In genomic region chr1:233707153-233707905, GRCh38 we compare ENCODE assay signal across 1 cellular context.
TF ChIP-seq lines count a peak whose summit lies in the region.

No MANE protein-coding gene starts in this region.

TF ChIP-seq in K562, 482 proteins besides CTCF, POLR2A, EP300 and RAD21 (continued from another document and continues in another):
- TF ChIP-seq, protein P1, sequence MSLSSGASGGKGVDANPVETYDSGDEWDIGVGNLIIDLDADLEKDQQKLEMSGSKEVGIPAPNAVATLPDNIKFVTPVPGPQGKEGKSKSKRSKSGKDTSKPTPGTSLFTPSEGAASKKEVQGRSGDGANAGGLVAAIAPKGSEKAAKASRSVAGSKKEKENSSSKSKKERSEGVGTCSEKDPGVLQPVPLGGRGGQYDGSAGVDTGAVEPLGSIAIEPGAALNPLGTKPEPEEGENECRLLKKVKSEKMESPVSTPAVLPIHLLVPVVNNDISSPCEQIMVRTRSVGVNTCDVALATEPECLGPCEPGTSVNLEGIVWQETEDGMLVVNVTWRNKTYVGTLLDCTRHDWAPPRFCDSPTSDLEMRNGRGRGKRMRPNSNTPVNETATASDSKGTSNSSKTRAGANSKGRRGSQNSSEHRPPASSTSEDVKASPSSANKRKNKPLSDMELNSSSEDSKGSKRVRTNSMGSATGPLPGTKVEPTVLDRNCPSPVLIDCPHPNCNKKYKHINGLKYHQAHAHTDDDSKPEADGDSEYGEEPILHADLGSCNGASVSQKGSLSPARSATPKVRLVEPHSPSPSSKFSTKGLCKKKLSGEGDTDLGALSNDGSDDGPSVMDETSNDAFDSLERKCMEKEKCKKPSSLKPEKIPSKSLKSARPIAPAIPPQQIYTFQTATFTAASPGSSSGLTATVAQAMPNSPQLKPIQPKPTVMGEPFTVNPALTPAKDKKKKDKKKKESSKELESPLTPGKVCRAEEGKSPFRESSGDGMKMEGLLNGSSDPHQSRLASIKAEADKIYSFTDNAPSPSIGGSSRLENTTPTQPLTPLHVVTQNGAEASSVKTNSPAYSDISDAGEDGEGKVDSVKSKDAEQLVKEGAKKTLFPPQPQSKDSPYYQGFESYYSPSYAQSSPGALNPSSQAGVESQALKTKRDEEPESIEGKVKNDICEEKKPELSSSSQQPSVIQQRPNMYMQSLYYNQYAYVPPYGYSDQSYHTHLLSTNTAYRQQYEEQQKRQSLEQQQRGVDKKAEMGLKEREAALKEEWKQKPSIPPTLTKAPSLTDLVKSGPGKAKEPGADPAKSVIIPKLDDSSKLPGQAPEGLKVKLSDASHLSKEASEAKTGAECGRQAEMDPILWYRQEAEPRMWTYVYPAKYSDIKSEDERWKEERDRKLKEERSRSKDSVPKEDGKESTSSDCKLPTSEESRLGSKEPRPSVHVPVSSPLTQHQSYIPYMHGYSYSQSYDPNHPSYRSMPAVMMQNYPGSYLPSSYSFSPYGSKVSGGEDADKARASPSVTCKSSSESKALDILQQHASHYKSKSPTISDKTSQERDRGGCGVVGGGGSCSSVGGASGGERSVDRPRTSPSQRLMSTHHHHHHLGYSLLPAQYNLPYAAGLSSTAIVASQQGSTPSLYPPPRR (CRISPR knock-in tag; IDR thresholded peaks at IDR 0.05; ENCODE audit: borderline replicate concordance): no peak; the same call in 1 of the 2 replicates
- TF ChIP-seq TAF9B (IDR thresholded peaks at IDR 0.05; ENCODE audit: partially characterized antibody): no peak
- TF ChIP-seq TEAD2 (tag; IDR thresholded peaks at IDR 0.05): 0 out of 2 replicates have a peak, but pooled peaks have one; percentile 39
- TF ChIP-seq BHLHE40 (IDR thresholded peaks at IDR 0.05; ENCODE audit: low read length): peak; percentile 34
- no peak for TF ChIP-seq SMAD3 (CRISPR knock-in tag; conservative IDR thresholded peaks at IDR 0.05)
- peak; percentile 86; the same call in 1 of the 2 replicates for TF ChIP-seq ZKSCAN8 (CRISPR knock-in tag; IDR thresholded peaks at IDR 0.05)
- peak; percentile 90 for TF ChIP-seq SMARCE1 (IDR thresholded peaks at IDR 0.05)
- TF ChIP-seq MTA1 (IDR thresholded peaks at IDR 0.05; ENCODE audit: borderline replicate concordance): peak; percentile 20; the same call in 1 of the 2 replicates
- peak; percentile 93 for TF ChIP-seq MEIS2 (IDR thresholded peaks at IDR 0.05; ENCODE audit: partially characterized antibody)
- peak; percentile 92 for TF ChIP-seq TCF3 (CRISPR knock-in tag; IDR thresholded peaks at IDR 0.05)
- no peak for TF ChIP-seq RBM15 (IDR thresholded peaks at IDR 0.05; ENCODE audit: insufficient read depth, low read length)
- no peak for TF ChIP-seq ZNF277 (CRISPR knock-in tag; IDR thresholded peaks at IDR 0.05; ENCODE audit: borderline replicate concordance)
- peak; percentile 96 for TF ChIP-seq ATF3 (IDR thresholded peaks at IDR 0.05)
- peak; percentile 61; the same call in 1 of the 2 replicates for TF ChIP-seq ATF3 (CRISPR knock-in tag; conservative IDR thresholded peaks at IDR 0.05)
- peak; percentile 87 for TF ChIP-seq GATA2 (CRISPR knock-in tag; IDR thresholded peaks at IDR 0.05)
- TF ChIP-seq, protein P2, sequence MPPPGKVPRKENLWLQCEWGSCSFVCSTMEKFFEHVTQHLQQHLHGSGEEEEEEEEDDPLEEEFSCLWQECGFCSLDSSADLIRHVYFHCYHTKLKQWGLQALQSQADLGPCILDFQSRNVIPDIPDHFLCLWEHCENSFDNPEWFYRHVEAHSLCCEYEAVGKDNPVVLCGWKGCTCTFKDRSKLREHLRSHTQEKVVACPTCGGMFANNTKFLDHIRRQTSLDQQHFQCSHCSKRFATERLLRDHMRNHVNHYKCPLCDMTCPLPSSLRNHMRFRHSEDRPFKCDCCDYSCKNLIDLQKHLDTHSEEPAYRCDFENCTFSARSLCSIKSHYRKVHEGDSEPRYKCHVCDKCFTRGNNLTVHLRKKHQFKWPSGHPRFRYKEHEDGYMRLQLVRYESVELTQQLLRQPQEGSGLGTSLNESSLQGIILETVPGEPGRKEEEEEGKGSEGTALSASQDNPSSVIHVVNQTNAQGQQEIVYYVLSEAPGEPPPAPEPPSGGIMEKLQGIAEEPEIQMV (tag; conservative IDR thresholded peaks at IDR 0.05; ENCODE audit: low read depth): no peak
- TF ChIP-seq EWSR1 (IDR thresholded peaks at IDR 0.05; ENCODE audit: borderline replicate concordance, low read depth, partially characterized antibody): no peak
- no peak for TF ChIP-seq ZSCAN29 (IDR thresholded peaks at IDR 0.05)
- no peak for TF ChIP-seq RBM39 (optimal IDR thresholded peaks at IDR 0.05; ENCODE audit: low read depth, low read length)
- TF ChIP-seq, protein P3, sequence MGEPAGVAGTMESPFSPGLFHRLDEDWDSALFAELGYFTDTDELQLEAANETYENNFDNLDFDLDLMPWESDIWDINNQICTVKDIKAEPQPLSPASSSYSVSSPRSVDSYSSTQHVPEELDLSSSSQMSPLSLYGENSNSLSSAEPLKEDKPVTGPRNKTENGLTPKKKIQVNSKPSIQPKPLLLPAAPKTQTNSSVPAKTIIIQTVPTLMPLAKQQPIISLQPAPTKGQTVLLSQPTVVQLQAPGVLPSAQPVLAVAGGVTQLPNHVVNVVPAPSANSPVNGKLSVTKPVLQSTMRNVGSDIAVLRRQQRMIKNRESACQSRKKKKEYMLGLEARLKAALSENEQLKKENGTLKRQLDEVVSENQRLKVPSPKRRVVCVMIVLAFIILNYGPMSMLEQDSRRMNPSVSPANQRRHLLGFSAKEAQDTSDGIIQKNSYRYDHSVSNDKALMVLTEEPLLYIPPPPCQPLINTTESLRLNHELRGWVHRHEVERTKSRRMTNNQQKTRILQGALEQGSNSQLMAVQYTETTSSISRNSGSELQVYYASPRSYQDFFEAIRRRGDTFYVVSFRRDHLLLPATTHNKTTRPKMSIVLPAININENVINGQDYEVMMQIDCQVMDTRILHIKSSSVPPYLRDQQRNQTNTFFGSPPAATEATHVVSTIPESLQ (CRISPR knock-in tag; IDR thresholded peaks at IDR 0.05): no peak
- TF ChIP-seq ZBTB5 (IDR thresholded peaks at IDR 0.05): no peak
- TF ChIP-seq RCOR1 (IDR thresholded peaks at IDR 0.05; ENCODE audit: borderline replicate concordance in 1 of 2, low read depth in 2 of 2, low read length in 2 of 2): peak in 1 of 2 experiments; percentile 80; a peak in 2 of 4 replicates
- TF ChIP-seq, protein P4, sequence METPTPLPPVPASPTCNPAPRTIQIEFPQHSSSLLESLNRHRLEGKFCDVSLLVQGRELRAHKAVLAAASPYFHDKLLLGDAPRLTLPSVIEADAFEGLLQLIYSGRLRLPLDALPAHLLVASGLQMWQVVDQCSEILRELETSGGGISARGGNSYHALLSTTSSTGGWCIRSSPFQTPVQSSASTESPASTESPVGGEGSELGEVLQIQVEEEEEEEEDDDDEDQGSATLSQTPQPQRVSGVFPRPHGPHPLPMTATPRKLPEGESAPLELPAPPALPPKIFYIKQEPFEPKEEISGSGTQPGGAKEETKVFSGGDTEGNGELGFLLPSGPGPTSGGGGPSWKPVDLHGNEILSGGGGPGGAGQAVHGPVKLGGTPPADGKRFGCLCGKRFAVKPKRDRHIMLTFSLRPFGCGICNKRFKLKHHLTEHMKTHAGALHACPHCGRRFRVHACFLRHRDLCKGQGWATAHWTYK (CRISPR knock-in tag; IDR thresholded peaks at IDR 0.05): 0 out of 2 replicates have a peak, but pooled peaks have one; percentile 46
- peak in 1 of 2 experiments; percentile 56; a peak in 2 of 4 replicates for TF ChIP-seq HDAC1 (IDR thresholded peaks at IDR 0.05)
- TF ChIP-seq KDM1A (IDR thresholded peaks at IDR 0.05): peak; percentile 85
- TF ChIP-seq ZNF668 (CRISPR knock-in tag; IDR thresholded peaks at IDR 0.05): no peak
- TF ChIP-seq ZNF436 (CRISPR knock-in tag; IDR thresholded peaks at IDR 0.05): no peak
- 0 out of 2 replicates have a peak, but pooled peaks have one; percentile 23 for TF ChIP-seq GABPB1 (CRISPR knock-in tag; IDR thresholded peaks at IDR 0.05)
- TF ChIP-seq FIP1L1 (IDR thresholded peaks at IDR 0.05; ENCODE audit: low read depth, low read length, poor library complexity, severe bottlenecking): no peak
- TF ChIP-seq HDAC3 (IDR thresholded peaks at IDR 0.05; ENCODE audit: borderline replicate concordance, partially characterized antibody): peak; percentile 29
- TF ChIP-seq PML (IDR thresholded peaks at IDR 0.05; ENCODE audit: low read length): peak; percentile 74
- peak; percentile 95 for TF ChIP-seq EHMT2 (IDR thresholded peaks at IDR 0.05)
- TF ChIP-seq, protein P5, sequence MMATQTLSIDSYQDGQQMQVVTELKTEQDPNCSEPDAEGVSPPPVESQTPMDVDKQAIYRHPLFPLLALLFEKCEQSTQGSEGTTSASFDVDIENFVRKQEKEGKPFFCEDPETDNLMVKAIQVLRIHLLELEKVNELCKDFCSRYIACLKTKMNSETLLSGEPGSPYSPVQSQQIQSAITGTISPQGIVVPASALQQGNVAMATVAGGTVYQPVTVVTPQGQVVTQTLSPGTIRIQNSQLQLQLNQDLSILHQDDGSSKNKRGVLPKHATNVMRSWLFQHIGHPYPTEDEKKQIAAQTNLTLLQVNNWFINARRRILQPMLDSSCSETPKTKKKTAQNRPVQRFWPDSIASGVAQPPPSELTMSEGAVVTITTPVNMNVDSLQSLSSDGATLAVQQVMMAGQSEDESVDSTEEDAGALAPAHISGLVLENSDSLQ (IDR thresholded peaks at IDR 0.05): peak; percentile 75
- no peak for TF ChIP-seq SAFB2 (IDR thresholded peaks at IDR 0.05; ENCODE audit: borderline replicate concordance, low read depth, low read length, severe bottlenecking)
- TF ChIP-seq CREB1 (IDR thresholded peaks at IDR 0.05): peak; percentile 15
- TF ChIP-seq CREB1 (CRISPR knock-in tag; IDR thresholded peaks at IDR 0.05): no peak
- TF ChIP-seq, protein P6, sequence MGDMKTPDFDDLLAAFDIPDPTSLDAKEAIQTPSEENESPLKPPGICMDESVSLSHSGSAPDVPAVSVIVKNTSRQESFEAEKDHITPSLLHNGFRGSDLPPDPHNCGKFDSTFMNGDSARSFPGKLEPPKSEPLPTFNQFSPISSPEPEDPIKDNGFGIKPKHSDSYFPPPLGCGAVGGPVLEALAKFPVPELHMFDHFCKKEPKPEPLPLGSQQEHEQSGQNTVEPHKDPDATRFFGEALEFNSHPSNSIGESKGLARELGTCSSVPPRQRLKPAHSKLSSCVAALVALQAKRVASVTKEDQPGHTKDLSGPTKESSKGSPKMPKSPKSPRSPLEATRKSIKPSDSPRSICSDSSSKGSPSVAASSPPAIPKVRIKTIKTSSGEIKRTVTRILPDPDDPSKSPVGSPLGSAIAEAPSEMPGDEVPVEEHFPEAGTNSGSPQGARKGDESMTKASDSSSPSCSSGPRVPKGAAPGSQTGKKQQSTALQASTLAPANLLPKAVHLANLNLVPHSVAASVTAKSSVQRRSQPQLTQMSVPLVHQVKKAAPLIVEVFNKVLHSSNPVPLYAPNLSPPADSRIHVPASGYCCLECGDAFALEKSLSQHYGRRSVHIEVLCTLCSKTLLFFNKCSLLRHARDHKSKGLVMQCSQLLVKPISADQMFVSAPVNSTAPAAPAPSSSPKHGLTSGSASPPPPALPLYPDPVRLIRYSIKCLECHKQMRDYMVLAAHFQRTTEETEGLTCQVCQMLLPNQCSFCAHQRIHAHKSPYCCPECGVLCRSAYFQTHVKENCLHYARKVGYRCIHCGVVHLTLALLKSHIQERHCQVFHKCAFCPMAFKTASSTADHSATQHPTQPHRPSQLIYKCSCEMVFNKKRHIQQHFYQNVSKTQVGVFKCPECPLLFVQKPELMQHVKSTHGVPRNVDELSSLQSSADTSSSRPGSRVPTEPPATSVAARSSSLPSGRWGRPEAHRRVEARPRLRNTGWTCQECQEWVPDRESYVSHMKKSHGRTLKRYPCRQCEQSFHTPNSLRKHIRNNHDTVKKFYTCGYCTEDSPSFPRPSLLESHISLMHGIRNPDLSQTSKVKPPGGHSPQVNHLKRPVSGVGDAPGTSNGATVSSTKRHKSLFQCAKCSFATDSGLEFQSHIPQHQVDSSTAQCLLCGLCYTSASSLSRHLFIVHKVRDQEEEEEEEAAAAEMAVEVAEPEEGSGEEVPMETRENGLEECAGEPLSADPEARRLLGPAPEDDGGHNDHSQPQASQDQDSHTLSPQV (IDR thresholded peaks at IDR 0.05): peak; percentile 50
- 0 out of 2 replicates have a peak, but pooled peaks have one; percentile 8 for TF ChIP-seq CREM (IDR thresholded peaks at IDR 0.05; ENCODE audit: low read depth)
- TF ChIP-seq, protein P7, sequence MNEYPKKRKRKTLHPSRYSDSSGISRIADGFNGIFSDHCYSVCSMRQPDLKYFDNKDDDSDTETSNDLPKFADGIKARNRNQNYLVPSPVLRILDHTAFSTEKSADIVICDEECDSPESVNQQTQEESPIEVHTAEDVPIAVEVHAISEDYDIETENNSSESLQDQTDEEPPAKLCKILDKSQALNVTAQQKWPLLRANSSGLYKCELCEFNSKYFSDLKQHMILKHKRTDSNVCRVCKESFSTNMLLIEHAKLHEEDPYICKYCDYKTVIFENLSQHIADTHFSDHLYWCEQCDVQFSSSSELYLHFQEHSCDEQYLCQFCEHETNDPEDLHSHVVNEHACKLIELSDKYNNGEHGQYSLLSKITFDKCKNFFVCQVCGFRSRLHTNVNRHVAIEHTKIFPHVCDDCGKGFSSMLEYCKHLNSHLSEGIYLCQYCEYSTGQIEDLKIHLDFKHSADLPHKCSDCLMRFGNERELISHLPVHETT (CRISPR knock-in tag; conservative IDR thresholded peaks at IDR 0.05 in 1 of 2, IDR thresholded peaks at IDR 0.05 in 1 of 2): peak in 1 of 2 experiments; percentile 78; a peak in 2 of 4 replicates
- no peak for TF ChIP-seq GABPA (tag; conservative IDR thresholded peaks at IDR 0.05; ENCODE audit: low read depth)
- no peak for TF ChIP-seq ZNF717 (CRISPR knock-in tag; IDR thresholded peaks at IDR 0.05)
- TF ChIP-seq MTA2 (IDR thresholded peaks at IDR 0.05; ENCODE audit: low read depth): peak; percentile 82
